In the genomic region with DNA sequence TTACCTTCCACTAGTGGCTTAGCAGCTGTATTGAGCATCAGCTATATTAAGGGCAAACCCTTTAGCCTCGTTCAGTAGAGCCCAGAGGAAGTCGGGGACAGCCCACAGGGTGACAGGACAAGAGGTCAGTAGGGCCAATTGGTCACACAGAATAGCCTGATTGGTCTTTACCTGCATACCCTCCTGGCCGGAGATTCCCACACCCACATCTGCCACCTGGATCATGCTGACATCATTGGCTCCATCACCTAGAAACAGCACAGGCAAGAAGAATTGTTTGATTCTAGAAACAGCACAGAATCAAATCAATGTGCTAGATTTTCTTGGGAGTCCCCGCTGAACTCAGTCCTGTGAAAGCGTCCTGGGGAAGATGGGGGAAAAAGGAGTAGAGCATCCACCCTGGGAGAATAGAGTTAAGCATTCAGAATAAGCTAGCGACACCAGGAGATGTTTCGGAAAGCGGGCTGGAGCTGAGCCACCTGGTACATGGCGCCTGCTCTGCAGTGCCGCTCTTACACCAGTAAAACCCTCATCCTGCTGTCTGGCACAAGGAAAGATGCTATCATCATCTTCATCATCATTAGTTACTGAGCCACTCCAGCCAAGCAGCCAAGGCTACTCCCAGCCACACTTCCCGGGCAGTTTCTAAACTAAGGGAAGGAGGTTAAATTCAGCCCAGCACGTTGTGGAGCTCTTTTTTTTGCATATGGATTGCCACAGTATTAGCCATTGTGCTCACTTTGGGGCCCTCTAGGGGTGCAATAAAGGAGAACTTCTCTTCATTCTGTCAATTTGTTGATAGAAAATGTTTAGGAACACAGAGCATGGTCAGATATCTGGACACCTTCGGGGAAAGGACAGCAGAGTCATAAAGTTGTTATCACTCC, we compare ENCODE assay signal across 11 cellular contexts.
DNase-seq lines count a peak whose midpoint lies in the region; ATAC-seq and TF ChIP-seq lines count a peak whose summit lies in the region.
"Had no signal": no experiment of that assay in that cellular context is flagged by ENCODE, and none has a peak within 500 bp of the region (broad histone marks: within the 10 kb centered on the region; RNA-seq: fewer than 3 reads in every experiment).

No MANE protein-coding gene starts in this region.

- H3K27ac ChIP-seq in angular gyrus (ENCODE audit: low read depth, low read length) = peak overlapping the region; percentile 20
- no peak overlapping the region for H3K27ac ChIP-seq in upper lobe of right lung
- H3K27ac ChIP-seq: BLaER1 had no signal

- intact Hi-C loops in left ventricle myocardium superior (cut with micrococcal nuclease) = loop anchor here (10.0 kb wide), 2 partner anchors 157 to 187 kb away; no protein-coding TSS in a partner anchor
- intact Hi-C loops in upper lobe of right lung (cut with DNase I) = no loop called here
- intact Hi-C loops in activated CD4-positive, alpha-beta T cell treated with anti-CD3 and anti-CD28 coated beads for 36 hours (cut with DNase I, micrococcal nuclease) = loop anchor here in 1 of 2 experiments (10.0 kb wide), 1 partner anchor 573 kb away; no protein-coding TSS in a partner anchor

- H3K9me3 ChIP-seq in upper lobe of right lung = no peaks in the 10 kb centered on the region
- H3K9me3 ChIP-seq: BLaER1 had no signal

- peak; percentile 51 for DNase-seq in NCI-H82 (lab: John Stamatoyannopoulos, UW)
- no peak for DNase-seq in NCI-H82 treated with DMSO at 0.1 percent for 48 hours (lab: John Stamatoyannopoulos, UW; ENCODE audit: unreplicated experiment)
- no peak for DNase-seq in left ventricle myocardium superior
- DNase-seq in upper lobe of right lung = peak; percentile 22
- no peak for DNase-seq in activated CD4-positive, alpha-beta T cell treated with anti-CD3 and anti-CD28 coated beads, Interleukin-2, amount 10 ng/mL, durations not matched to agents 7 days and 5 days
- DNase-seq in GDM1 (lab: John Stamatoyannopoulos, UW) = no peak
- DNase-seq in activated CD4-positive, alpha-beta T cell treated with anti-CD3 and anti-CD28 coated beads for 36 hours = no peak
- DNase-seq: effector memory CD8-positive, alpha-beta T cell; NCI-H2029 had no signal

- POLR2A ChIA-PET in activated CD4-positive, alpha-beta T cell treated with anti-CD3 and anti-CD28 coated beads, Interleukin-2, amount 10 ng/mL, durations not matched to agents 7 days and 5 days (lab: Charles Lee) = no interaction called here
- POLR2A ChIA-PET in activated CD4-positive, alpha-beta T cell treated with anti-CD3 and anti-CD28 coated beads for 36 hours (lab: Charles Lee) = no interaction called here

- H3K9me3 Mint-ChIP-seq in activated CD4-positive, alpha-beta T cell treated with anti-CD3 and anti-CD28 coated beads, Interleukin-2, amount 10 ng/mL, durations not matched to agents 7 days and 5 days = no peaks in the 10 kb centered on the region
- no peaks in the 10 kb centered on the region for H3K9me3 Mint-ChIP-seq in activated CD4-positive, alpha-beta T cell treated with anti-CD3 and anti-CD28 coated beads for 36 hours (ENCODE audit: low read depth)
- H3K9me3 Mint-ChIP-seq: effector memory CD8-positive, alpha-beta T cell had no signal

- no peaks in the 10 kb centered on the region for H3K27me3 Mint-ChIP-seq in activated CD4-positive, alpha-beta T cell treated with anti-CD3 and anti-CD28 coated beads, Interleukin-2, amount 10 ng/mL, durations not matched to agents 7 days and 5 days
- no peaks in the 10 kb centered on the region for H3K27me3 Mint-ChIP-seq in activated CD4-positive, alpha-beta T cell treated with anti-CD3 and anti-CD28 coated beads for 36 hours
- H3K27me3 Mint-ChIP-seq: effector memory CD8-positive, alpha-beta T cell had no signal

- no peaks in the 10 kb centered on the region for H3K4me1 ChIP-seq in upper lobe of right lung

- H3K4me3 ChIP-seq in upper lobe of right lung = no peak overlapping the region
- H3K4me3 ChIP-seq: BLaER1 had no signal

- H3K4me1 Mint-ChIP-seq in activated CD4-positive, alpha-beta T cell treated with anti-CD3 and anti-CD28 coated beads, Interleukin-2, amount 10 ng/mL, durations not matched to agents 7 days and 5 days = no peaks in the 10 kb centered on the region
- no peaks in the 10 kb centered on the region for H3K4me1 Mint-ChIP-seq in activated CD4-positive, alpha-beta T cell treated with anti-CD3 and anti-CD28 coated beads for 36 hours

- CTCF ChIA-PET in activated CD4-positive, alpha-beta T cell treated with anti-CD3 and anti-CD28 coated beads, Interleukin-2, amount 10 ng/mL, durations not matched to agents 7 days and 5 days (lab: Charles Lee) = interaction anchor here (1.0 kb wide), 1 partner anchor 40 kb away, joined by 3 read pairs; no protein-coding TSS in a partner anchor
- CTCF ChIA-PET in activated CD4-positive, alpha-beta T cell treated with anti-CD3 and anti-CD28 coated beads for 36 hours (lab: Charles Lee) = interaction anchor here (0.9 to 1.0 kb wide), 2 partner anchors 242 to 328 kb away, joined by 3 read pairs; no protein-coding TSS in a partner anchor

- H3K4me3 Mint-ChIP-seq in activated CD4-positive, alpha-beta T cell treated with anti-CD3 and anti-CD28 coated beads, Interleukin-2, amount 10 ng/mL, durations not matched to agents 7 days and 5 days = no peak overlapping the region
- no peak overlapping the region for H3K4me3 Mint-ChIP-seq in activated CD4-positive, alpha-beta T cell treated with anti-CD3 and anti-CD28 coated beads for 36 hours
- H3K4me3 Mint-ChIP-seq: effector memory CD8-positive, alpha-beta T cell had no signal

- ATAC-seq in left ventricle myocardium superior = peak; percentile 42
- no peak for ATAC-seq in upper lobe of right lung
- no peak for ATAC-seq in activated CD4-positive, alpha-beta T cell treated with anti-CD3 and anti-CD28 coated beads for 36 hours
- ATAC-seq: effector memory CD8-positive, alpha-beta T cell had no signal

- H3K36me3 Mint-ChIP-seq in activated CD4-positive, alpha-beta T cell treated with anti-CD3 and anti-CD28 coated beads, Interleukin-2, amount 10 ng/mL, durations not matched to agents 7 days and 5 days (ENCODE audit: low read depth) = peaks cover 56% of the 10 kb centered on the region
- H3K36me3 Mint-ChIP-seq in activated CD4-positive, alpha-beta T cell treated with anti-CD3 and anti-CD28 coated beads for 36 hours (ENCODE audit: low read depth) = peaks cover 27% of the 10 kb centered on the region

- H3K36me3 ChIP-seq in upper lobe of right lung = peaks cover 15% of the 10 kb centered on the region

- H3K27me3 ChIP-seq in upper lobe of right lung = no peaks in the 10 kb centered on the region
- H3K27me3 ChIP-seq: BLaER1 had no signal

- H3K27ac Mint-ChIP-seq in activated CD4-positive, alpha-beta T cell treated with anti-CD3 and anti-CD28 coated beads, Interleukin-2, amount 10 ng/mL, durations not matched to agents 7 days and 5 days = no peak overlapping the region
- H3K27ac Mint-ChIP-seq in activated CD4-positive, alpha-beta T cell treated with anti-CD3 and anti-CD28 coated beads for 36 hours = no peak overlapping the region
- H3K27ac Mint-ChIP-seq: effector memory CD8-positive, alpha-beta T cell had no signal

- peak; percentile 14 for TF ChIP-seq CTCF in upper lobe of right lung (IDR thresholded peaks at IDR 0.05)

Comparison
In these comparisons a context has a peak if more than half of its experiments do, and no peak if none do; other contexts are left out.
1. DNase-seq: peak in NCI-H82 (single experiment) and upper lobe of right lung (single experiment); none in NCI-H82 treated with DMSO at 0.1 percent for 48 hours (single experiment), left ventricle myocardium superior (single experiment), activated CD4-positive, alpha-beta T cell treated with anti-CD3 and anti-CD28 coated beads, Interleukin-2, amount 10 ng/mL, durations not matched to agents 7 days and 5 days (single experiment), GDM1 (single experiment) and activated CD4-positive, alpha-beta T cell treated with anti-CD3 and anti-CD28 coated beads for 36 hours (single experiment).